8 cellular contexts compared by ENCODE assay signal in genomic region chrX:100636321-100636991, GRCh38. TPM values are rescaled to one million over a fixed set of nuclear protein-coding genes. Genes with fewer than 3 reads are reported as not detected.
DNase-seq lines count a peak whose midpoint lies in the region; ATAC-seq and TF ChIP-seq lines count a peak whose summit lies in the region.

Gene TSPAN6, minus strand, starts transcription at chrX:100636806. Its CDS starts 112 bp downstream, at chrX:100636694.

- H3K36me3 Mint-ChIP-seq in nephron (ENCODE audit: low read depth) = peaks cover 14% of the 10 kb centered on the region

- intact Hi-C loops in PC-3 (cut with micrococcal nuclease) = loop anchor here (1.0 to 2.0 kb wide), 2 partner anchors 21 to 26 kb away; no protein-coding TSS in a partner anchor

- H3F3A ChIP-seq in PC-3 (ENCODE audit: low read length, unreplicated experiment) = no peaks in the 10 kb centered on the region

- H3K9me2 ChIP-seq in PC-3 (replicated peaks; ENCODE audit: low read length) = no peaks in the 10 kb centered on the region

- H3K4me1 ChIP-seq in PC-3 (ENCODE audit: insufficient read depth, low read length) = peaks cover 12% of the 10 kb centered on the region
- no peaks in the 10 kb centered on the region for H3K4me1 ChIP-seq in foreskin keratinocyte

- no peaks in the 10 kb centered on the region for H3K9me3 ChIP-seq in PC-3 (ENCODE audit: low read length)

- DNase-seq in AG08395 (ENCODE audit: low spot score) = peak; percentile 81
- peak; percentile 22 for DNase-seq in GM19238 (ENCODE audit: insufficient read length, low spot score)
- peak; percentile 91 for DNase-seq in PC-3
- DNase-seq in activated effector memory CD4-positive, alpha-beta T cell treated with anti-CD3 and anti-CD28 coated beads, Interleukin-2, amount 50 U/mL, for 16 hours = peak; percentile 87
- DNase-seq in foreskin keratinocyte = peak; percentile 47 to 72
- peak; percentile 56 for DNase-seq in stimulated activated naive CD4-positive, alpha-beta T cell treated with Interleukin-2 at 50 U/mL for 16 hours (lab: John Stamatoyannopoulos, UW)

- peaks cover 18% of the 10 kb centered on the region for H3K79me2 ChIP-seq in PC-3 (ENCODE audit: low read length)

- H3K36me3 ChIP-seq in PC-3 (ENCODE audit: low read depth, low read length) = 0 out of 2 replicates have a peak, but pooled peaks cover 4% of the 10 kb centered on the region

- peak; percentile 78 for ATAC-seq in HG03521 (IDR thresholded peaks at IDR 0.05; ENCODE audit: unreplicated experiment)
- peak; percentile 100 for ATAC-seq in PC-3
- ATAC-seq in foreskin keratinocyte = peak; percentile 99

- POLR2A ChIA-PET in PC-3 (lab: Charles Lee; ENCODE audit: unreplicated experiment) = interaction anchor here (0.6 kb wide), 2 partner anchors 34 kb away, joined by 4 to 6 read pairs; no protein-coding TSS in a partner anchor

- peak within 1 kb of the TSS; percentile 95 for H3K4me3 Mint-ChIP-seq in nephron

- H3K4me2 ChIP-seq in PC-3 (ENCODE audit: low read length) = peak within 1 kb of the TSS; percentile 91

- peak within 1 kb of the TSS; percentile 86 to 96 (median 95) for H3K27ac Mint-ChIP-seq in nephron

- peak; percentile 72 for TF ChIP-seq CTCF in PC-3 (conservative IDR thresholded peaks at IDR 0.05; ENCODE audit: low read depth, low read length)
- peak; percentile 78 for TF ChIP-seq CTCF in foreskin keratinocyte (conservative IDR thresholded peaks at IDR 0.05)
- peak; percentile 43 to 58 (median 47) for TF ChIP-seq CTCF in nephron (IDR thresholded peaks at IDR 0.05; ENCODE audit: unreplicated experiment in 3 of 3)

- peaks cover 11% of the 10 kb centered on the region for H3K4me1 Mint-ChIP-seq in nephron

- peak within 1 kb of the TSS; percentile 84 for H3K4me3 ChIP-seq in PC-3 (ENCODE audit: low read length)

- H3K27me3 ChIP-seq in PC-3 (ENCODE audit: low read length) = no peaks in the 10 kb centered on the region
- no peaks in the 10 kb centered on the region for H3K27me3 ChIP-seq in foreskin keratinocyte

- H3K9me3 Mint-ChIP-seq in nephron = peaks cover under 1% of the 10 kb centered on the region

- peaks cover 3% of the 10 kb centered on the region for H3K27me3 Mint-ChIP-seq in nephron (ENCODE audit: low read depth)

- peak within 1 kb of the TSS; percentile 93 for H2AFZ ChIP-seq in PC-3 (ENCODE audit: low read length)

- no peaks in the 10 kb centered on the region for H4K20me1 ChIP-seq in PC-3 (ENCODE audit: low read length)

- peak within 1 kb of the TSS; percentile 87 for H3K9ac ChIP-seq in PC-3 (ENCODE audit: low read length)

- CTCF ChIA-PET in PC-3 (lab: Charles Lee) = interaction anchor here (0.5 to 2.1 kb wide), 3 partner anchors 21 to 763 kb away, joined by 3 to 21 read pairs (median 4); no protein-coding TSS in a partner anchor

- BruUV-seq in PC-3 (replicated peaks; lab: Mats Ljungman, UMichigan) = TSS peak; percentile 70

- H3K27ac ChIP-seq in PC-3 (ENCODE audit: low read length) (no peak within 1 kb of the TSS), foreskin keratinocyte (peak within 1 kb of the TSS; percentile 70)

RNA-seq across cellular contexts. Expression of gene TSPAN6, which starts in this region (rescaled TPM):
- 35.2 and 47.4 TPM in 2 replicates for total RNA-seq in PC-3 (2014; rRNA removed)
- total RNA-seq in foreskin keratinocyte = 18.3 and 18.4 TPM in 2 replicates
- 14.5 and 16.2 TPM in 2 replicates for polyA plus RNA-seq in foreskin keratinocyte

Comparison
In these comparisons a context has a peak if more than half of its experiments do, and no peak if none do; other contexts are left out.
1. DNase-seq: peak in every context shown above with its lines; median percentile 91 in PC-3; 87 in activated effector memory CD4-positive, alpha-beta T cell treated with anti-CD3 and anti-CD28 coated beads, Interleukin-2, amount 50 U/mL, for 16 hours; 81 in AG08395; 60 in foreskin keratinocyte; 56 in stimulated activated naive CD4-positive, alpha-beta T cell treated with Interleukin-2 at 50 U/mL for 16 hours; 22 in GM19238.